8 cellular contexts compared by ENCODE assay signal in genomic region chr20:17938889-17939619, GRCh38. TPM values are rescaled to one million over a fixed set of nuclear protein-coding genes. Genes with fewer than 3 reads are reported as not detected.
DNase-seq lines count a peak whose midpoint lies in the region; ATAC-seq and TF ChIP-seq lines count a peak whose summit lies in the region.

No MANE protein-coding gene starts in this region.

- H3K27ac Mint-ChIP-seq in naive thymus-derived CD8-positive, alpha-beta T cell: peak overlapping the region in 1 of 10 donors; percentile 52
- H3K27ac Mint-ChIP-seq in stimulated activated naive CD8-positive, alpha-beta T cell treated with anti-CD3 and anti-CD28 coated beads, Interleukin-15, amount 100 ng/mL, for 72 hours: peak overlapping the region in 1 of 2 donors; percentile 22

- peak; percentile 62 for ATAC-seq in GM19328 (IDR thresholded peaks at IDR 0.05; ENCODE audit: unreplicated experiment)
- ATAC-seq in HG03439 (IDR thresholded peaks at IDR 0.05; ENCODE audit: unreplicated experiment): peak; percentile 62
- ATAC-seq in naive thymus-derived CD8-positive, alpha-beta T cell: peak; percentile 97 to 98
- ATAC-seq in stimulated activated naive CD8-positive, alpha-beta T cell treated with anti-CD3 and anti-CD28 coated beads, Interleukin-15, amount 100 ng/mL, for 72 hours: peak; percentile 87

- POLR2A ChIA-PET in naive thymus-derived CD8-positive, alpha-beta T cell (lab: Charles Lee): no interaction called here

- DNase-seq in CMK (ENCODE audit: low read depth) (peak; percentile 42), NCI-H69 (lab: John Stamatoyannopoulos, UW) (peak; percentile 69), erythroblast (lab: John Stamatoyannopoulos, UW) (peak; percentile 64 to 70)
- DNase-seq in activated CD8-positive, alpha-beta memory T cell treated with anti-CD3 and anti-CD28 coated beads for 4 hours (ENCODE audit: low read depth in 2 of 2): peak; percentile 18 to 31
- peak; percentile 25 to 67 (median 50) for DNase-seq in naive thymus-derived CD8-positive, alpha-beta T cell
- DNase-seq in stimulated activated naive CD8-positive, alpha-beta T cell treated with anti-CD3 and anti-CD28 coated beads, Interleukin-15, amount 100 ng/mL, for 72 hours: peak; percentile 55 to 68

- peaks cover 0 to 35% (median 0%) of the 10 kb centered on the region in 3 donors for H3K36me3 Mint-ChIP-seq in naive thymus-derived CD8-positive, alpha-beta T cell

- peaks cover 0 to 27% (median 6%) of the 10 kb centered on the region in 4 donors for H3K4me1 Mint-ChIP-seq in naive thymus-derived CD8-positive, alpha-beta T cell
- peaks cover 28% of the 10 kb centered on the region for H3K4me1 Mint-ChIP-seq in stimulated activated naive CD8-positive, alpha-beta T cell treated with anti-CD3 and anti-CD28 coated beads, Interleukin-15, amount 100 ng/mL, for 72 hours

- peak; percentile 1 for TF ChIP-seq POLR2A in erythroblast (IDR thresholded peaks at IDR 0.05; ENCODE audit: low read length)

- peaks cover 0 to 2% (median 0%) of the 10 kb centered on the region in 5 donors for H3K27me3 Mint-ChIP-seq in naive thymus-derived CD8-positive, alpha-beta T cell
- H3K27me3 Mint-ChIP-seq in stimulated activated naive CD8-positive, alpha-beta T cell treated with anti-CD3 and anti-CD28 coated beads, Interleukin-15, amount 100 ng/mL, for 72 hours: no peaks in the 10 kb centered on the region

- peak overlapping the region in 5 of 10 donors; percentile 14 to 56 (median 39) for H3K4me3 Mint-ChIP-seq in naive thymus-derived CD8-positive, alpha-beta T cell
- no peak overlapping the region for H3K4me3 Mint-ChIP-seq in stimulated activated naive CD8-positive, alpha-beta T cell treated with anti-CD3 and anti-CD28 coated beads, Interleukin-15, amount 100 ng/mL, for 72 hours

- H3K9me3 Mint-ChIP-seq in naive thymus-derived CD8-positive, alpha-beta T cell: no peaks in the 10 kb centered on the region
- H3K9me3 Mint-ChIP-seq in stimulated activated naive CD8-positive, alpha-beta T cell treated with anti-CD3 and anti-CD28 coated beads, Interleukin-15, amount 100 ng/mL, for 72 hours: no peaks in the 10 kb centered on the region

RNA-seq across cellular contexts. Expression of gene SNX5, which starts 29.5 kb away (rescaled TPM):
- total RNA-seq in naive thymus-derived CD8-positive, alpha-beta T cell: 10 to 100 TPM; 56.9 to 68.2 TPM
- 10 to 100 TPM; 38.8 to 58.6 (median 44.4) TPM for polyA plus RNA-seq in naive thymus-derived CD8-positive, alpha-beta T cell

RNA-seq across cellular contexts. Expression of gene MGME1, which starts 29.8 kb away (rescaled TPM):
- total RNA-seq in naive thymus-derived CD8-positive, alpha-beta T cell: 10 to 100 TPM; 10.4 to 11.5 TPM
- polyA plus RNA-seq in naive thymus-derived CD8-positive, alpha-beta T cell: 1 to 10 TPM; 1.1 to 5.1 (median 2.1) TPM

Comparison
In these comparisons a context has a peak if more than half of its experiments do, and no peak if none do; other contexts are left out.
1. Peak in every context shown above with its lines: DNase-seq and ATAC-seq.